Comparison of ENCODE assay signal across 8 cellular contexts in genomic region chr17:76659928-76660614, GRCh38. TPM values are rescaled to one million over a fixed set of nuclear protein-coding genes. Genes with fewer than 3 reads are reported as not detected.
DNase-seq lines count a peak whose midpoint lies in the region; ATAC-seq and TF ChIP-seq lines count a peak whose summit lies in the region.
"Had no signal": no experiment of that assay in that cellular context is flagged by ENCODE, and none has a peak within 500 bp of the region (broad histone marks: within the 10 kb centered on the region; RNA-seq: fewer than 3 reads in every experiment).

No MANE protein-coding gene starts in this region.

- BruUV-seq in Calu3 (replicated peaks; lab: Mats Ljungman, UMichigan) = no TSS peak

- no peak overlapping the region for H3K4me3 ChIP-seq in LNCaP clone FGC (ENCODE audit: low read depth, low read length)

- no peaks in the 10 kb centered on the region for H3K9me3 Mint-ChIP-seq in Calu3 (ENCODE audit: low read depth, unreplicated experiment)
- H3K9me3 Mint-ChIP-seq: dendritic cell treated with granulocyte-macrophage colony-stimulating factor and Interleukin-4, amounts not matched to agents 40 ng/mL and 50 ng/mL, for 4 days had no signal

- peak overlapping the region; percentile 36 for H3K4me3 Mint-ChIP-seq in Calu3 (ENCODE audit: low read depth, unreplicated experiment)
- H3K4me3 Mint-ChIP-seq: dendritic cell treated with granulocyte-macrophage colony-stimulating factor and Interleukin-4, amounts not matched to agents 40 ng/mL and 50 ng/mL, for 4 days had no signal

- no peak for ATAC-seq in GM21576 (IDR thresholded peaks at IDR 0.05; ENCODE audit: unreplicated experiment)

- intact Hi-C loops in Calu3 (cut with micrococcal nuclease; ENCODE audit: unreplicated experiment) = no loop called here

- DNase-seq in Calu3 = peak; percentile 31
- DNase-seq in LNCaP clone FGC (ENCODE audit: low read depth) = peak; percentile 69
- DNase-seq in activated effector memory CD4-positive, alpha-beta T cell treated with Interleukin-2 at 50 U/mL for 16 hours = peak; percentile 29
- DNase-seq in mesenteric fat pad (ENCODE audit: low spot score) = peak; percentile 77
- DNase-seq in NCI-H1048 (lab: John Stamatoyannopoulos, UW) = no peak
- no peak for DNase-seq in SKM-1 treated with dmso at 0.1 percent for 144 hours (lab: John Stamatoyannopoulos, UW; ENCODE audit: unreplicated experiment)

- peak overlapping the region; percentile 62 for H3K27ac Mint-ChIP-seq in Calu3 (ENCODE audit: unreplicated experiment)
- H3K27ac Mint-ChIP-seq: dendritic cell treated with granulocyte-macrophage colony-stimulating factor and Interleukin-4, amounts not matched to agents 40 ng/mL and 50 ng/mL, for 4 days had no signal

- CTCF ChIA-PET in Calu3 (lab: Charles Lee) = interaction anchor here (0.6 to 1.3 kb wide), 5 partner anchors 12 to 288 kb away, joined by 3 to 5 read pairs (median 3); partner anchors contain the start of gene UBE2O

- H3K4me1 Mint-ChIP-seq in Calu3 (ENCODE audit: low read depth, unreplicated experiment) = peaks cover 38% of the 10 kb centered on the region

- H3K27me3 Mint-ChIP-seq in Calu3 (ENCODE audit: unreplicated experiment) = no peaks in the 10 kb centered on the region

- TF ChIP-seq CTCF in Calu3 (IDR thresholded peaks at IDR 0.05; ENCODE audit: unreplicated experiment) (no peak), LNCaP clone FGC (IDR thresholded peaks at IDR 0.05; ENCODE audit: control insufficient read depth, extremely low read depth, insufficient read depth) (no peak)

- peaks cover 7% of the 10 kb centered on the region for H3K36me3 Mint-ChIP-seq in Calu3 (ENCODE audit: insufficient read depth, unreplicated experiment)

RNA-seq across cellular contexts. Expression of gene ST6GALNAC1, which starts 16.5 kb away (rescaled TPM):
- total RNA-seq in Calu3 (2022) (52.2 and 52.4 TPM in 2 replicates), mesenteric fat pad (0.93 TPM)

RNA-seq across cellular contexts. Expression of gene MXRA7, which starts 50.7 kb away (rescaled TPM):
- total RNA-seq in Calu3 (2022) = 6.5 and 9.9 TPM in 2 replicates
- 193 TPM for total RNA-seq in mesenteric fat pad

Comparison
In these comparisons a context has a peak if more than half of its experiments do, and no peak if none do; other contexts are left out.
1. DNase-seq: peak in Calu3 (single experiment), LNCaP clone FGC (single experiment), activated effector memory CD4-positive, alpha-beta T cell treated with Interleukin-2 at 50 U/mL for 16 hours (single experiment) and mesenteric fat pad (single experiment); none in NCI-H1048 (single experiment) and SKM-1 treated with dmso at 0.1 percent for 144 hours (single experiment).
2. RNA of gene ST6GALNAC1, which starts 16.5 kb away (total RNA-seq): 52.2 to 52.4 TPM in Calu3; 0.93 TPM in mesenteric fat pad (single experiment); every median in the first group is over 10 times any median in the second.
3. RNA of gene MXRA7, which starts 50.7 kb away (total RNA-seq): 193 TPM in mesenteric fat pad (single experiment); 6.5 to 9.9 TPM in Calu3; every median in the first group is over 10 times any median in the second.